12 cellular contexts compared by ENCODE assay signal in genomic region chr2:54866868-54867267, GRCh38.
DNase-seq lines count a peak whose midpoint lies in the region; ATAC-seq and TF ChIP-seq lines count a peak whose summit lies in the region.
"Had no signal": no experiment of that assay in that cellular context is flagged by ENCODE, and none has a peak within 500 bp of the region (broad histone marks: within the 10 kb centered on the region; RNA-seq: fewer than 3 reads in every experiment).

No MANE protein-coding gene starts in this region.

- H3F3A ChIP-seq in SK-N-SH (replicated peaks; ENCODE audit: insufficient read depth) (no peaks in the 10 kb centered on the region), neural progenitor cell (ENCODE audit: low read depth) (no peaks in the 10 kb centered on the region)

- H2AFZ ChIP-seq in SK-N-SH (ENCODE audit: low read depth) (peak overlapping the region; percentile 43; the same call in 1 of the 2 replicates), Karpas-422 (ENCODE audit: low read length) (no peak overlapping the region), neural progenitor cell (replicated peaks) (peak overlapping the region; percentile 52)

- no peak overlapping the region for H3K9ac ChIP-seq in SK-N-SH
- H3K9ac ChIP-seq in Karpas-422 (ENCODE audit: low read length), result peak overlapping the region; percentile 50
- H3K9ac ChIP-seq in neural progenitor cell, result no peak overlapping the region

- no peak overlapping the region for H3K27ac Mint-ChIP-seq in neural progenitor cell

- H4K20me1 ChIP-seq in SK-N-SH (ENCODE audit: insufficient read depth), result no peaks in the 10 kb centered on the region
- no peaks in the 10 kb centered on the region for H4K20me1 ChIP-seq in Karpas-422 (ENCODE audit: insufficient read depth, low read depth, low read length)
- H4K20me1 ChIP-seq in neural progenitor cell (ENCODE audit: low read depth), result no peaks in the 10 kb centered on the region

- H3K4me3 Mint-ChIP-seq in neural progenitor cell, result no peak overlapping the region
- H3K4me3 Mint-ChIP-seq: central memory CD8-positive, alpha-beta T cell had no signal

- POLR2A ChIA-PET in SK-N-SH (lab: Yijun Ruan, JAX), result no interaction called here

- TF ChIP-seq CTCF in SK-N-SH (IDR thresholded peaks at IDR 0.05), result no peak
- no peak for TF ChIP-seq CTCF in neural progenitor cell (IDR thresholded peaks at IDR 0.05)
- no peak for TF ChIP-seq CTCF in WERI-Rb-1 (IDR thresholded peaks at IDR 0.05; ENCODE audit: low read depth, low read length)
- no peak for TF ChIP-seq CTCF in right lobe of liver (IDR thresholded peaks at IDR 0.05)

- no peaks in the 10 kb centered on the region for H3K4me1 ChIP-seq in SK-N-SH (ENCODE audit: control insufficient read depth in 1 of 2, insufficient read depth in 2 of 2, low read depth in 1 of 2, low read length in 1 of 2)
- H3K4me1 ChIP-seq in Karpas-422 (ENCODE audit: low read length), result peaks cover 54% of the 10 kb centered on the region
- no peaks in the 10 kb centered on the region for H3K4me1 ChIP-seq in neural progenitor cell
- peaks cover 0 to 18% (median 6%) of the 10 kb centered on the region in 4 donors for H3K4me1 ChIP-seq in right lobe of liver

- ATAC-seq in SK-N-SH treated with all-trans-retinoic acid at 6 μM for 48 hours, result no peak; the same call in 2 of the 3 replicates
- peak; percentile 88 for ATAC-seq in HG02759 (IDR thresholded peaks at IDR 0.05; ENCODE audit: unreplicated experiment)
- no peak for ATAC-seq in right lobe of liver

- H3K27me3 Mint-ChIP-seq in neural progenitor cell (ENCODE audit: insufficient read depth, low read depth), result no peaks in the 10 kb centered on the region
- H3K27me3 Mint-ChIP-seq: central memory CD8-positive, alpha-beta T cell had no signal

- 66% methylated on average over 5 of the region's 5 CpGs for WGBS in SK-N-SH (ENCODE audit: low lambda C conversion rate)
- WGBS in right lobe of liver (ENCODE audit: insufficient coverage, low coverage, low lambda C conversion rate, missing lambda C conversion rate), result 49% methylated on average over 4 of the region's 5 CpGs

- peaks cover 3% of the 10 kb centered on the region for H3K4me1 Mint-ChIP-seq in neural progenitor cell

- H3K27me3 ChIP-seq in SK-N-SH (ENCODE audit: insufficient read depth) (no peaks in the 10 kb centered on the region), Karpas-422 (ENCODE audit: low read length) (no peaks in the 10 kb centered on the region), neural progenitor cell (no peaks in the 10 kb centered on the region), WERI-Rb-1 (ENCODE audit: insufficient read depth, low read depth, severe bottlenecking) (no peaks in the 10 kb centered on the region), right lobe of liver (no peaks in the 10 kb centered on the region)
- H3K27me3 ChIP-seq: neutrophil had no signal

- no peak for DNase-seq in SK-N-SH
- DNase-seq in Karpas-422, result peak; percentile 77
- DNase-seq in neural progenitor cell (ENCODE audit: low spot score), result no peak
- DNase-seq in superior temporal gyrus (ENCODE audit: extremely low spot score), result no peak
- no peak for DNase-seq in WERI-Rb-1
- DNase-seq in right lobe of liver, result no peak
- DNase-seq: activated CD4-positive, alpha-beta T cell treated with anti-CD3 and anti-CD28 coated beads, Interleukin-2, amount 50 U/mL, for 1 hour; NCI-H2171 treated with DMSO at 0.1 percent for 48 hours had no signal

- CTCF ChIA-PET in SK-N-SH (lab: Yijun Ruan, JAX), result interaction anchor here (1.4 kb wide), 1 partner anchor 28 kb away, joined by 4 read pairs; no protein-coding TSS in a partner anchor

- no peaks in the 10 kb centered on the region for H3K36me3 Mint-ChIP-seq in neural progenitor cell

- no peaks in the 10 kb centered on the region for H3K9me3 Mint-ChIP-seq in neural progenitor cell
- H3K9me3 Mint-ChIP-seq: central memory CD8-positive, alpha-beta T cell had no signal

- H3K9me3 ChIP-seq in SK-N-SH (no peaks in the 10 kb centered on the region), Karpas-422 (ENCODE audit: low read length) (no peaks in the 10 kb centered on the region), neural progenitor cell (ENCODE audit: low read depth) (no peaks in the 10 kb centered on the region), WERI-Rb-1 (ENCODE audit: severe bottlenecking) (no peaks in the 10 kb centered on the region), right lobe of liver (no peaks in the 10 kb centered on the region)
- H3K9me3 ChIP-seq: neutrophil had no signal

- no peak for TF ChIP-seq POLR2A in right lobe of liver (IDR thresholded peaks at IDR 0.05)

- no peaks in the 10 kb centered on the region for H3K79me2 ChIP-seq in SK-N-SH (ENCODE audit: insufficient read depth)
- H3K79me2 ChIP-seq in Karpas-422 (ENCODE audit: low read length), result no peaks in the 10 kb centered on the region; the same call in 1 of the 2 replicates
- no peaks in the 10 kb centered on the region for H3K79me2 ChIP-seq in neural progenitor cell (ENCODE audit: low read depth)

- H3K4me3 ChIP-seq in SK-N-SH (ENCODE audit: low read depth in 2 of 2, low read length in 1 of 2) (no peak overlapping the region), Karpas-422 (ENCODE audit: low read length) (peak overlapping the region; percentile 42; the same call in 1 of the 2 replicates), neural progenitor cell (no peak overlapping the region), WERI-Rb-1 (ENCODE audit: low read depth, low read length) (no peak overlapping the region), right lobe of liver (no peak overlapping the region)

- H3K4me2 ChIP-seq in SK-N-SH, result no peak overlapping the region
- peak overlapping the region; percentile 59 for H3K4me2 ChIP-seq in Karpas-422 (ENCODE audit: low read depth, low read length, poor library complexity, severe bottlenecking)
- no peak overlapping the region for H3K4me2 ChIP-seq in neural progenitor cell

- H3K36me3 ChIP-seq in SK-N-SH (replicated peaks in 1 of 2; ENCODE audit: control insufficient read depth in 1 of 2, insufficient read depth in 2 of 2, low read length in 1 of 2), result no peaks in the 10 kb centered on the region
- peaks cover 75% of the 10 kb centered on the region for H3K36me3 ChIP-seq in Karpas-422 (ENCODE audit: insufficient read depth, low read length)
- H3K36me3 ChIP-seq in neural progenitor cell, result no peaks in the 10 kb centered on the region
- H3K36me3 ChIP-seq in WERI-Rb-1, result no peaks in the 10 kb centered on the region
- no peaks in the 10 kb centered on the region for H3K36me3 ChIP-seq in right lobe of liver
- H3K36me3 ChIP-seq: neutrophil had no signal

- no peaks in the 10 kb centered on the region for H3K9me2 ChIP-seq in SK-N-SH
- no peaks in the 10 kb centered on the region for H3K9me2 ChIP-seq in Karpas-422 (replicated peaks; ENCODE audit: insufficient read depth, low read length)

- TF ChIP-seq EP300 in SK-N-SH (IDR thresholded peaks at IDR 0.05; ENCODE audit: borderline replicate concordance in 1 of 2, low read depth in 1 of 2, low read length in 1 of 2), result no peak

- no peak for TF ChIP-seq RAD21 in SK-N-SH (IDR thresholded peaks at IDR 0.05; ENCODE audit: low read length)

- H3K27ac ChIP-seq in SK-N-SH (ENCODE audit: low read depth in 2 of 2, low read length in 1 of 2) (no peak overlapping the region), Karpas-422 (ENCODE audit: low read length) (peak overlapping the region; percentile 89), neural progenitor cell (no peak overlapping the region), WERI-Rb-1 (no peak overlapping the region), right lobe of liver (no peak overlapping the region)
- H3K27ac ChIP-seq: neutrophil had no signal

- intact Hi-C loops in right lobe of liver (cut with DNase I), result no loop called here

TF ChIP-seq in SK-N-SH, 30 proteins besides CTCF, POLR2A, EP300 and RAD21 (continues in another document):
- TF ChIP-seq POLR2AphosphoS5 (IDR thresholded peaks at IDR 0.05; ENCODE audit: low read depth, low read length) (no peak), USF2 (IDR thresholded peaks at IDR 0.05; ENCODE audit: borderline replicate concordance, low read depth, low read length) (no peak), CHD2 (IDR thresholded peaks at IDR 0.05; ENCODE audit: low read length, partially characterized antibody) (no peak), TEAD4 (IDR thresholded peaks at IDR 0.05; ENCODE audit: borderline replicate concordance, insufficient read depth) (no peak), YY1 (IDR thresholded peaks at IDR 0.05; ENCODE audit: low read depth) (no peak), SMC3 (IDR thresholded peaks at IDR 0.05; ENCODE audit: low read depth, low read length) (no peak), MXI1 (IDR thresholded peaks at IDR 0.05; ENCODE audit: low read depth, low read length) (no peak), RCOR1 (IDR thresholded peaks at IDR 0.05; ENCODE audit: low read length) (no peak), RFX5 (IDR thresholded peaks at IDR 0.05; ENCODE audit: low read length) (no peak)

TF ChIP-seq in SK-N-SH treated with all-trans-retinoic acid at 6 μM for 48 hours, 23 proteins besides CTCF, POLR2A, EP300 and RAD21 (continues in another document):
- TF ChIP-seq ZNF70 (CRISPR knock-in tag; IDR thresholded peaks at IDR 0.05), result no peak
- TF ChIP-seq ZC3H10 (CRISPR knock-in tag; IDR thresholded peaks at IDR 0.05), result no peak
- TF ChIP-seq ESRRG (CRISPR knock-in tag; IDR thresholded peaks at IDR 0.05), result no peak
- TF ChIP-seq, protein P1, sequence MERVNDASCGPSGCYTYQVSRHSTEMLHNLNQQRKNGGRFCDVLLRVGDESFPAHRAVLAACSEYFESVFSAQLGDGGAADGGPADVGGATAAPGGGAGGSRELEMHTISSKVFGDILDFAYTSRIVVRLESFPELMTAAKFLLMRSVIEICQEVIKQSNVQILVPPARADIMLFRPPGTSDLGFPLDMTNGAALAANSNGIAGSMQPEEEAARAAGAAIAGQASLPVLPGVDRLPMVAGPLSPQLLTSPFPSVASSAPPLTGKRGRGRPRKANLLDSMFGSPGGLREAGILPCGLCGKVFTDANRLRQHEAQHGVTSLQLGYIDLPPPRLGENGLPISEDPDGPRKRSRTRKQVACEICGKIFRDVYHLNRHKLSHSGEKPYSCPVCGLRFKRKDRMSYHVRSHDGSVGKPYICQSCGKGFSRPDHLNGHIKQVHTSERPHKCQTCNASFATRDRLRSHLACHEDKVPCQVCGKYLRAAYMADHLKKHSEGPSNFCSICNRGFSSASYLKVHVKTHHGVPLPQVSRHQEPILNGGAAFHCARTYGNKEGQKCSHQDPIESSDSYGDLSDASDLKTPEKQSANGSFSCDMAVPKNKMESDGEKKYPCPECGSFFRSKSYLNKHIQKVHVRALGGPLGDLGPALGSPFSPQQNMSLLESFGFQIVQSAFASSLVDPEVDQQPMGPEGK (CRISPR knock-in tag; IDR thresholded peaks at IDR 0.05; ENCODE audit: borderline replicate concordance), result no peak
- TF ChIP-seq PPARA (CRISPR knock-in tag; IDR thresholded peaks at IDR 0.05; ENCODE audit: borderline replicate concordance), result no peak
- no peak for TF ChIP-seq RARB (CRISPR knock-in tag; IDR thresholded peaks at IDR 0.05)
